Comparison of ENCODE assay signal across 1 cellular context in the genomic region with DNA sequence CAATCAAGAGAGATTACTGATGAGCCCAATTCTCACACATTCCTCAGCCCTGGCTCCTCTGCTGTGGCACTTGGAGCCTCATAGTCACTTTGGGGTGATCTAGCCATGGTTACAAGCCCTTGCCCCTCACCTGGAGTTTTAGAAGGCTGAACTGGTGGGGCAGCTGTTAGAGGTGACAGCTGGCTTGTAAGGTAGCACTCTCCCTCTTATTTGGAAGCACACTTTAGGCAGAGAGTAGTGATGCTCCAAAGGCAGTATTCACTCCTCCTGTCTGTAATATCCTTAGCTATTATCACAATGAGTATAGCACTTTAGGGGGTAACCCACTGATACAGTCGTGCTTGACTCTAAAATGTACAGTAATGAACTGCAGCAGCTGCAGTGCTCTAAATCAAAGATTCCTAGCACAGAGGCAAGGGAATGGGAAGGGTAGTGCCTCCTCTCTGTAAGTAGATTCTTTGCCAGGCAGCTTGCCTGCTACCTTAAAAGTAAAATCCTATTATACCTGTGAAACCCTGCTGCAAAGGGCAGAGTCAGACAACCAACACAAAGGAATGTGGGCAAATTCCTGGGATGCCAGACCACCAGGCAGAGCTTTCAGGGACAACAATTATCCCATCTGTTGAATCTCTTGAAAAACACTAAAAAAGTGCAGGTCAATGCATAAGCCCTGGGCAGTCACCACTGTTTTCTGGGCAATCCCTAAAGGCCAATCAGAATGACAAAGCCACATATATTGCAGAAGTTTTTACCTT.
A peak's percentile ranks its signal among the peaks of the same experiment; 100 is the strongest.
TF ChIP-seq lines count a peak whose summit lies in the region.

No MANE protein-coding gene starts in this region.

TF ChIP-seq in H1, 55 proteins besides CTCF, POLR2A, EP300 and RAD21 (continued from another document):
- TF ChIP-seq, protein P1, sequence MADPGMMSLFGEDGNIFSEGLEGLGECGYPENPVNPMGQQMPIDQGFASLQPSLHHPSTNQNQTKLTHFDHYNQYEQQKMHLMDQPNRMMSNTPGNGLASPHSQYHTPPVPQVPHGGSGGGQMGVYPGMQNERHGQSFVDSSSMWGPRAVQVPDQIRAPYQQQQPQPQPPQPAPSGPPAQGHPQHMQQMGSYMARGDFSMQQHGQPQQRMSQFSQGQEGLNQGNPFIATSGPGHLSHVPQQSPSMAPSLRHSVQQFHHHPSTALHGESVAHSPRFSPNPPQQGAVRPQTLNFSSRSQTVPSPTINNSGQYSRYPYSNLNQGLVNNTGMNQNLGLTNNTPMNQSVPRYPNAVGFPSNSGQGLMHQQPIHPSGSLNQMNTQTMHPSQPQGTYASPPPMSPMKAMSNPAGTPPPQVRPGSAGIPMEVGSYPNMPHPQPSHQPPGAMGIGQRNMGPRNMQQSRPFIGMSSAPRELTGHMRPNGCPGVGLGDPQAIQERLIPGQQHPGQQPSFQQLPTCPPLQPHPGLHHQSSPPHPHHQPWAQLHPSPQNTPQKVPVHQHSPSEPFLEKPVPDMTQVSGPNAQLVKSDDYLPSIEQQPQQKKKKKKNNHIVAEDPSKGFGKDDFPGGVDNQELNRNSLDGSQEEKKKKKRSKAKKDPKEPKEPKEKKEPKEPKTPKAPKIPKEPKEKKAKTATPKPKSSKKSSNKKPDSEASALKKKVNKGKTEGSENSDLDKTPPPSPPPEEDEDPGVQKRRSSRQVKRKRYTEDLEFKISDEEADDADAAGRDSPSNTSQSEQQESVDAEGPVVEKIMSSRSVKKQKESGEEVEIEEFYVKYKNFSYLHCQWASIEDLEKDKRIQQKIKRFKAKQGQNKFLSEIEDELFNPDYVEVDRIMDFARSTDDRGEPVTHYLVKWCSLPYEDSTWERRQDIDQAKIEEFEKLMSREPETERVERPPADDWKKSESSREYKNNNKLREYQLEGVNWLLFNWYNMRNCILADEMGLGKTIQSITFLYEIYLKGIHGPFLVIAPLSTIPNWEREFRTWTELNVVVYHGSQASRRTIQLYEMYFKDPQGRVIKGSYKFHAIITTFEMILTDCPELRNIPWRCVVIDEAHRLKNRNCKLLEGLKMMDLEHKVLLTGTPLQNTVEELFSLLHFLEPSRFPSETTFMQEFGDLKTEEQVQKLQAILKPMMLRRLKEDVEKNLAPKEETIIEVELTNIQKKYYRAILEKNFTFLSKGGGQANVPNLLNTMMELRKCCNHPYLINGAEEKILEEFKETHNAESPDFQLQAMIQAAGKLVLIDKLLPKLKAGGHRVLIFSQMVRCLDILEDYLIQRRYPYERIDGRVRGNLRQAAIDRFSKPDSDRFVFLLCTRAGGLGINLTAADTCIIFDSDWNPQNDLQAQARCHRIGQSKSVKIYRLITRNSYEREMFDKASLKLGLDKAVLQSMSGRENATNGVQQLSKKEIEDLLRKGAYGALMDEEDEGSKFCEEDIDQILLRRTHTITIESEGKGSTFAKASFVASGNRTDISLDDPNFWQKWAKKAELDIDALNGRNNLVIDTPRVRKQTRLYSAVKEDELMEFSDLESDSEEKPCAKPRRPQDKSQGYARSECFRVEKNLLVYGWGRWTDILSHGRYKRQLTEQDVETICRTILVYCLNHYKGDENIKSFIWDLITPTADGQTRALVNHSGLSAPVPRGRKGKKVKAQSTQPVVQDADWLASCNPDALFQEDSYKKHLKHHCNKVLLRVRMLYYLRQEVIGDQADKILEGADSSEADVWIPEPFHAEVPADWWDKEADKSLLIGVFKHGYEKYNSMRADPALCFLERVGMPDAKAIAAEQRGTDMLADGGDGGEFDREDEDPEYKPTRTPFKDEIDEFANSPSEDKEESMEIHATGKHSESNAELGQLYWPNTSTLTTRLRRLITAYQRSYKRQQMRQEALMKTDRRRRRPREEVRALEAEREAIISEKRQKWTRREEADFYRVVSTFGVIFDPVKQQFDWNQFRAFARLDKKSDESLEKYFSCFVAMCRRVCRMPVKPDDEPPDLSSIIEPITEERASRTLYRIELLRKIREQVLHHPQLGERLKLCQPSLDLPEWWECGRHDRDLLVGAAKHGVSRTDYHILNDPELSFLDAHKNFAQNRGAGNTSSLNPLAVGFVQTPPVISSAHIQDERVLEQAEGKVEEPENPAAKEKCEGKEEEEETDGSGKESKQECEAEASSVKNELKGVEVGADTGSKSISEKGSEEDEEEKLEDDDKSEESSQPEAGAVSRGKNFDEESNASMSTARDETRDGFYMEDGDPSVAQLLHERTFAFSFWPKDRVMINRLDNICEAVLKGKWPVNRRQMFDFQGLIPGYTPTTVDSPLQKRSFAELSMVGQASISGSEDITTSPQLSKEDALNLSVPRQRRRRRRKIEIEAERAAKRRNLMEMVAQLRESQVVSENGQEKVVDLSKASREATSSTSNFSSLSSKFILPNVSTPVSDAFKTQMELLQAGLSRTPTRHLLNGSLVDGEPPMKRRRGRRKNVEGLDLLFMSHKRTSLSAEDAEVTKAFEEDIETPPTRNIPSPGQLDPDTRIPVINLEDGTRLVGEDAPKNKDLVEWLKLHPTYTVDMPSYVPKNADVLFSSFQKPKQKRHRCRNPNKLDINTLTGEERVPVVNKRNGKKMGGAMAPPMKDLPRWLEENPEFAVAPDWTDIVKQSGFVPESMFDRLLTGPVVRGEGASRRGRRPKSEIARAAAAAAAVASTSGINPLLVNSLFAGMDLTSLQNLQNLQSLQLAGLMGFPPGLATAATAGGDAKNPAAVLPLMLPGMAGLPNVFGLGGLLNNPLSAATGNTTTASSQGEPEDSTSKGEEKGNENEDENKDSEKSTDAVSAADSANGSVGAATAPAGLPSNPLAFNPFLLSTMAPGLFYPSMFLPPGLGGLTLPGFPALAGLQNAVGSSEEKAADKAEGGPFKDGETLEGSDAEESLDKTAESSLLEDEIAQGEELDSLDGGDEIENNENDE (IDR thresholded peaks at IDR 0.05; ENCODE audit: insufficient replicate concordance, low read length) = peak; percentile 49
- TF ChIP-seq SUZ12 (IDR thresholded peaks at IDR 0.05; ENCODE audit: low read length) (no peak), YY1 (IDR thresholded peaks at IDR 0.05; ENCODE audit: low read depth, low read length) (0 out of 2 replicates have a peak, but pooled peaks have one; percentile 44), TAF1 (IDR thresholded peaks at IDR 0.05; ENCODE audit: low read depth, low read length) (no peak), RXRA (IDR thresholded peaks at IDR 0.05; ENCODE audit: insufficient read depth, low read depth, low read length) (no peak), GABPA (IDR thresholded peaks at IDR 0.05; ENCODE audit: borderline replicate concordance, insufficient read depth, low read length) (no peak), CREB1 (IDR thresholded peaks at IDR 0.05) (no peak), SP4 (IDR thresholded peaks at IDR 0.05; ENCODE audit: low read length) (no peak), EZH2 (IDR thresholded peaks at IDR 0.05; ENCODE audit: low read depth, low read length, severe bottlenecking) (no peak), SP1 (IDR thresholded peaks at IDR 0.05; ENCODE audit: low read depth, low read length) (no peak), SRF (IDR thresholded peaks at IDR 0.05; ENCODE audit: low read depth, low read length) (no peak), TEAD4 (IDR thresholded peaks at IDR 0.05; ENCODE audit: low read depth, low read length) (peak; percentile 99), KDM5A (IDR thresholded peaks at IDR 0.05; ENCODE audit: low read length) (no peak), CHD1 (IDR thresholded peaks at IDR 0.05; ENCODE audit: low read depth, low read length) (no peak), POU5F1 (IDR thresholded peaks at IDR 0.05; ENCODE audit: low read depth, low read length) (no peak), JUND (IDR thresholded peaks at IDR 0.05; ENCODE audit: low read length) (peak; percentile 1; the same call in 1 of the 2 replicates)
